Comparison of ENCODE assay signal across 24 cellular contexts in genomic region chr2:70942900-70943871, GRCh38. TPM values are rescaled to one million over a fixed set of nuclear protein-coding genes. Genes with fewer than 3 reads are reported as not detected.
DNase-seq lines count a peak whose midpoint lies in the region; ATAC-seq, FAIRE-seq and TF ChIP-seq lines count a peak whose summit lies in the region.
"Had no signal": no experiment of that assay in that cellular context is flagged by ENCODE, and none has a peak within 500 bp of the region (broad histone marks: within the 10 kb centered on the region; RNA-seq: fewer than 3 reads in every experiment).

No MANE protein-coding gene starts in this region.

- TF ChIP-seq CTCF in H1 (IDR thresholded peaks at IDR 0.05; ENCODE audit: control extremely low read depth in 1 of 3, insufficient read depth in 1 of 3, low read depth in 1 of 3, low read length in 3 of 3) = no peak
- no peak for TF ChIP-seq CTCF in neural crest cell (conservative IDR thresholded peaks at IDR 0.05)

- peaks cover 9 to 31% (median 27%) of the 10 kb centered on the region in 4 experiments for H3K4me1 ChIP-seq in H1 (replicated peaks in 1 of 4; ENCODE audit: control insufficient read depth in 3 of 4, insufficient read depth in 4 of 4, low read length in 3 of 4)
- H3K4me1 ChIP-seq: breast epithelium had no signal

- TF ChIP-seq EP300 in H1 (IDR thresholded peaks at IDR 0.05; ENCODE audit: borderline replicate concordance in 1 of 2, low read depth in 2 of 2, low read length in 2 of 2) = no peak

- H3K4me1 Mint-ChIP-seq in activated naive CD8-positive, alpha-beta T cell treated with anti-CD3 and anti-CD28 coated beads, Interleukin-2, amount 10 ng/mL, durations not matched to agents 7 days and 5 days = peaks cover 7% of the 10 kb centered on the region
- H3K4me1 Mint-ChIP-seq in activated naive CD8-positive, alpha-beta T cell treated with anti-CD3 and anti-CD28 coated beads, Interleukin-2, amount 50 U/mL, for 24 hours = peaks cover 9% of the 10 kb centered on the region
- peaks cover 71% of the 10 kb centered on the region for H3K4me1 Mint-ChIP-seq in neural crest cell

- H3K4ac ChIP-seq in H1 (replicated peaks; ENCODE audit: insufficient read length, low read depth, low read length) = no peak overlapping the region

- no peaks in the 10 kb centered on the region for H3K9me3 Mint-ChIP-seq in activated naive CD8-positive, alpha-beta T cell treated with anti-CD3 and anti-CD28 coated beads, Interleukin-2, amount 10 ng/mL, durations not matched to agents 7 days and 5 days
- no peaks in the 10 kb centered on the region for H3K9me3 Mint-ChIP-seq in activated naive CD8-positive, alpha-beta T cell treated with anti-CD3 and anti-CD28 coated beads, Interleukin-2, amount 50 U/mL, for 24 hours
- H3K9me3 Mint-ChIP-seq in neural crest cell = no peaks in the 10 kb centered on the region
- H3K9me3 Mint-ChIP-seq: CD4-positive, alpha-beta memory T cell; naive thymus-derived CD8-positive, alpha-beta T cell; stimulated activated effector memory CD8-positive, alpha-beta T cell treated with anti-CD3 and anti-CD28 coated beads, Interleukin-12 subunit alpha, Interleukin-12 subunit beta, amount 100 ng/mL, for 72 hours; T-cell had no signal

- POLR2A ChIA-PET in activated naive CD8-positive, alpha-beta T cell treated with anti-CD3 and anti-CD28 coated beads, Interleukin-2, amount 10 ng/mL, durations not matched to agents 7 days and 5 days (lab: Charles Lee) = no interaction called here
- POLR2A ChIA-PET in H1 (lab: Charles Lee; ENCODE audit: partially characterized antibody) = no interaction called here

- ATAC-seq in activated naive CD8-positive, alpha-beta T cell treated with anti-CD3 and anti-CD28 coated beads, Interleukin-2, amount 10 ng/mL, durations not matched to agents 7 days and 5 days (ENCODE audit: low read depth) = no peak
- ATAC-seq in activated naive CD8-positive, alpha-beta T cell treated with anti-CD3 and anti-CD28 coated beads, Interleukin-2, amount 50 U/mL, for 24 hours = no peak
- no peak for ATAC-seq in GM19455 (IDR thresholded peaks at IDR 0.05; ENCODE audit: unreplicated experiment)
- ATAC-seq: naive thymus-derived CD8-positive, alpha-beta T cell; stimulated activated effector memory CD8-positive, alpha-beta T cell treated with anti-CD3 and anti-CD28 coated beads, Interleukin-12 subunit alpha, Interleukin-12 subunit beta, amount 100 ng/mL, for 72 hours; T-cell had no signal

- H4K91ac ChIP-seq in H1 (replicated peaks; ENCODE audit: insufficient read length, low read length) = no peak overlapping the region

- peaks cover 0 to 3% of the 10 kb centered on the region in 2 experiments for H4K20me1 ChIP-seq in H1 (replicated peaks in 1 of 2; ENCODE audit: control insufficient read depth in 1 of 2, insufficient read depth in 2 of 2, low read length in 2 of 2)

- no peak overlapping the region for H2BK20ac ChIP-seq in H1 (ENCODE audit: low read length)

- H3K4me3 Mint-ChIP-seq in activated naive CD8-positive, alpha-beta T cell treated with anti-CD3 and anti-CD28 coated beads, Interleukin-2, amount 10 ng/mL, durations not matched to agents 7 days and 5 days = no peak overlapping the region
- no peak overlapping the region for H3K4me3 Mint-ChIP-seq in activated naive CD8-positive, alpha-beta T cell treated with anti-CD3 and anti-CD28 coated beads, Interleukin-2, amount 50 U/mL, for 24 hours
- peak overlapping the region; percentile 39 for H3K4me3 Mint-ChIP-seq in neural crest cell
- H3K4me3 Mint-ChIP-seq: activated naive CD8-positive, alpha-beta T cell; CD4-positive, alpha-beta memory T cell; naive thymus-derived CD8-positive, alpha-beta T cell; stimulated activated effector memory CD8-positive, alpha-beta T cell treated with anti-CD3 and anti-CD28 coated beads, Interleukin-12 subunit alpha, Interleukin-12 subunit beta, amount 100 ng/mL, for 72 hours; T-cell had no signal

- no peak overlapping the region for H3K14ac ChIP-seq in H1 (ENCODE audit: insufficient read length)

- H3K79me1 ChIP-seq in H1 (ENCODE audit: low read depth, low read length) = no peaks in the 10 kb centered on the region

- no peak overlapping the region for H2BK5ac ChIP-seq in H1 (ENCODE audit: low read depth, low read length)

- peaks cover 13 to 49% (median 43%) of the 10 kb centered on the region in 4 experiments for H3K27me3 ChIP-seq in H1 (replicated peaks in 1 of 4; ENCODE audit: control insufficient read depth in 3 of 4, extremely low read depth in 1 of 4, insufficient read depth in 3 of 4, low read length in 3 of 4)
- H3K27me3 ChIP-seq: breast epithelium had no signal

- peaks cover 3% of the 10 kb centered on the region; the same call in 1 of the 2 replicates for H3K23me2 ChIP-seq in H1 (ENCODE audit: low read depth, low read length)

- H3K4me3 ChIP-seq in H1 (ENCODE audit: extremely low read depth in 1 of 4, insufficient read depth in 2 of 4, low read depth in 3 of 4, low read length in 4 of 4) = no peak overlapping the region; a peak in 1 of 8 replicates
- H3K4me3 ChIP-seq: breast epithelium, tibial nerve had no signal

- H3K27ac Mint-ChIP-seq in activated naive CD8-positive, alpha-beta T cell treated with anti-CD3 and anti-CD28 coated beads, Interleukin-2, amount 10 ng/mL, durations not matched to agents 7 days and 5 days = no peak overlapping the region
- no peak overlapping the region for H3K27ac Mint-ChIP-seq in activated naive CD8-positive, alpha-beta T cell treated with anti-CD3 and anti-CD28 coated beads, Interleukin-2, amount 50 U/mL, for 24 hours
- no peak overlapping the region for H3K27ac Mint-ChIP-seq in neural crest cell (ENCODE audit: unreplicated experiment)
- H3K27ac Mint-ChIP-seq: activated naive CD8-positive, alpha-beta T cell; stimulated activated effector memory CD8-positive, alpha-beta T cell treated with anti-CD3 and anti-CD28 coated beads, Interleukin-12 subunit alpha, Interleukin-12 subunit beta, amount 100 ng/mL, for 72 hours; T-cell had no signal

- no peak overlapping the region for H3K9ac ChIP-seq in H1 (replicated peaks in 1 of 4; ENCODE audit: extremely low read depth in 1 of 4, low read depth in 3 of 4, low read length in 3 of 4)

- no peak overlapping the region for H2BK15ac ChIP-seq in H1 (ENCODE audit: low read length)

- no peak overlapping the region for H2AFZ ChIP-seq in H1 (ENCODE audit: low read length)

- CTCF ChIA-PET in H1 (lab: Charles Lee; ENCODE audit: partially characterized antibody) = interaction anchor here (0.7 to 22.0 kb wide), 15 partner anchors 11 to 187 kb away, joined by 3 to 513 read pairs (median 4); partner anchors contain the start of genes ANKRD53, ATP6V1B1 and FIGLA

- no peak overlapping the region for H3K23ac ChIP-seq in H1 (ENCODE audit: insufficient read length)

- H3K36me3 ChIP-seq in H1 (ENCODE audit: control insufficient read depth in 2 of 4, insufficient read depth in 4 of 4, low read length in 3 of 4) = no peaks in the 10 kb centered on the region
- H3K36me3 ChIP-seq: breast epithelium, tibial nerve had no signal

- H3K36me3 Mint-ChIP-seq in activated naive CD8-positive, alpha-beta T cell treated with anti-CD3 and anti-CD28 coated beads, Interleukin-2, amount 10 ng/mL, durations not matched to agents 7 days and 5 days = no peaks in the 10 kb centered on the region
- no peaks in the 10 kb centered on the region for H3K36me3 Mint-ChIP-seq in activated naive CD8-positive, alpha-beta T cell treated with anti-CD3 and anti-CD28 coated beads, Interleukin-2, amount 50 U/mL, for 24 hours (ENCODE audit: low read depth)
- H3K36me3 Mint-ChIP-seq in neural crest cell (ENCODE audit: low read depth) = no peaks in the 10 kb centered on the region
- H3K36me3 Mint-ChIP-seq: activated naive CD8-positive, alpha-beta T cell; CD4-positive, alpha-beta memory T cell; naive thymus-derived CD8-positive, alpha-beta T cell; stimulated activated effector memory CD8-positive, alpha-beta T cell treated with anti-CD3 and anti-CD28 coated beads, Interleukin-12 subunit alpha, Interleukin-12 subunit beta, amount 100 ng/mL, for 72 hours; T-cell had no signal

- FAIRE-seq in H1 (lab: Jason Lieb, UNC) (no peak), GM19239 (lab: Jason Lieb, UNC) (no peak)
- FAIRE-seq: H54, islet of Langerhans had no signal

- no peak overlapping the region for H3K27ac ChIP-seq in H1 (ENCODE audit: low read depth, low read length)
- H3K27ac ChIP-seq: breast epithelium, tibial nerve had no signal

- H3K9me3 ChIP-seq in H1 (ENCODE audit: insufficient read depth in 2 of 2, low read depth in 1 of 2, low read length in 1 of 2) = no peaks in the 10 kb centered on the region
- H3K9me3 ChIP-seq: breast epithelium, tibial nerve had no signal

- no peak overlapping the region for H4K5ac ChIP-seq in H1 (ENCODE audit: insufficient read length, low read depth, low read length)

- peak; percentile 20 for DNase-seq in activated naive CD8-positive, alpha-beta T cell treated with anti-CD3 and anti-CD28 coated beads, Interleukin-2, amount 10 ng/mL, durations not matched to agents 7 days and 5 days
- DNase-seq in activated naive CD8-positive, alpha-beta T cell treated with anti-CD3 and anti-CD28 coated beads, Interleukin-2, amount 50 U/mL, for 24 hours = no peak
- DNase-seq in H1 (ENCODE audit: low read depth in 1 of 2, low spot score in 2 of 2) = peak in 1 of 2 experiments; percentile 49
- peak; percentile 37 for DNase-seq in neural crest cell (ENCODE audit: low read depth, low spot score)
- no peak for DNase-seq in GM19239 (ENCODE audit: insufficient read length, low spot score)
- DNase-seq in iPS-NIHi11 (ENCODE audit: low spot score) = no peak
- no peak for DNase-seq in midbrain (lab: John Stamatoyannopoulos, UW)
- DNase-seq: CD4-positive, alpha-beta memory T cell; DMS79 treated with DMSO at 0.1 percent for 48 hours; erythroblast; naive thymus-derived CD8-positive, alpha-beta T cell; NCI-H187; stimulated activated CD4-positive, alpha-beta T cell treated with anti-CD3 and anti-CD28 coated beads, Interleukin-15, amount 100 ng/mL, for 24 hours had no signal

- 63% methylated on average over 11 of the region's 14 CpGs; no CpG with 5 or more reads in 1 of the 2 experiments for WGBS in H1 (ENCODE audit: extremely low coverage in 1 of 2, insufficient coverage in 1 of 2, insufficient read length in 1 of 2, insufficient replicate concordance in 2 of 2, low coverage in 1 of 2, low lambda C conversion rate in 2 of 2, missing lambda C conversion rate in 1 of 2), 2 experiments

- no peak overlapping the region for H2BK120ac ChIP-seq in H1 (replicated peaks; ENCODE audit: low read depth, low read length)

- no peaks in the 10 kb centered on the region for H3K79me2 ChIP-seq in H1 (ENCODE audit: control insufficient read depth in 1 of 2, insufficient read depth in 2 of 2, low read length in 2 of 2)

- H2AK5ac ChIP-seq in H1 (ENCODE audit: low read depth, low read length) = no peak overlapping the region

- no peak overlapping the region for H2BK12ac ChIP-seq in H1 (ENCODE audit: low read depth, low read length)

- TF ChIP-seq POLR2A in H1 (IDR thresholded peaks at IDR 0.05; ENCODE audit: control extremely low read depth in 1 of 2, low read depth in 2 of 2, low read length in 2 of 2) = no peak

- H3K18ac ChIP-seq in H1 (ENCODE audit: extremely low read depth, low read length) = peak overlapping the region; percentile 36; the same call in 1 of the 2 replicates

- no peak overlapping the region for H3K56ac ChIP-seq in H1 (replicated peaks; ENCODE audit: insufficient read length, low read depth, low read length)

- H3K4me2 ChIP-seq in H1 (ENCODE audit: insufficient read depth in 1 of 2, low read depth in 2 of 2, low read length in 2 of 2) = peak overlapping the region in 1 of 2 experiments; percentile 50; a peak in 2 of 4 replicates

- no peak for TF ChIP-seq RAD21 in H1 (IDR thresholded peaks at IDR 0.05 in 1 of 2, conservative IDR thresholded peaks at IDR 0.05 in 1 of 2; ENCODE audit: low read depth in 2 of 2, low read length in 2 of 2)

- peaks cover 19% of the 10 kb centered on the region for H3K27me3 Mint-ChIP-seq in activated naive CD8-positive, alpha-beta T cell treated with anti-CD3 and anti-CD28 coated beads, Interleukin-2, amount 10 ng/mL, durations not matched to agents 7 days and 5 days
- H3K27me3 Mint-ChIP-seq in activated naive CD8-positive, alpha-beta T cell treated with anti-CD3 and anti-CD28 coated beads, Interleukin-2, amount 50 U/mL, for 24 hours = peaks cover 22% of the 10 kb centered on the region
- H3K27me3 Mint-ChIP-seq in neural crest cell (ENCODE audit: low read depth) = peaks cover 20% of the 10 kb centered on the region

- no peak overlapping the region for H4K8ac ChIP-seq in H1 (ENCODE audit: extremely low read depth, insufficient read depth, low read length)

RNA-seq across cellular contexts. Expression of gene ATP6V1B1, which starts 7.5 kb away (rescaled TPM):
- not detected for total RNA-seq in activated naive CD8-positive, alpha-beta T cell treated with anti-CD3 and anti-CD28 coated beads, Interleukin-2, amount 10 ng/mL, durations not matched to agents 7 days and 5 days
- total RNA-seq in H1 (2021; fragmentation: NEBNext Ultra II Directional; extraction: Animal tissue kit (Norgen Biotek cat#: 25700)) = not detected in 2 replicates
- polyA plus RNA-seq in H1 (2011; rRNA removed) = 0.17 TPM in 1 of 2 replicates, not detected in the other
- polyA plus RNA-seq in H1 (2011; cell fraction: cytosol; rRNA removed) = not detected
- 0.31 TPM for polyA plus RNA-seq in H1 (2011; cell fraction: nucleus; rRNA removed)
- polyA plus RNA-seq in H1 (2012, experiment 1 of 2) = 0.18 to 0.19 TPM in 2 of 4 replicates, not detected in the others
- not detected for polyA plus RNA-seq in H1 (2012, experiment 2 of 2)
- polyA plus RNA-seq in H1 (2013, experiment 1 of 2) = 0.04 TPM
- polyA plus RNA-seq in H1 (2013, experiment 2 of 2) = not detected
- polyA minus RNA-seq in H1 (2011; rRNA and poly(A)+ RNA removed) = not detected in 2 replicates
- polyA minus RNA-seq in H1 (2011; cell fraction: cytosol; rRNA and poly(A)+ RNA removed) = not detected
- polyA minus RNA-seq in H1 (2011; cell fraction: nucleus; rRNA and poly(A)+ RNA removed) = not detected
- total RNA-seq in neural crest cell = 4.3 and 4.6 TPM in 2 replicates
- total RNA-seq: CD4-positive, alpha-beta memory T cell; dermis microvascular lymphatic vessel endothelial cell; lung microvascular endothelial cell; naive thymus-derived CD8-positive, alpha-beta T cell; pulmonary artery endothelial cell; T-cell had no signal
- polyA plus RNA-seq: CD4-positive, alpha-beta memory T cell; naive thymus-derived CD8-positive, alpha-beta T cell had no signal

RNA-seq across cellular contexts. Expression of gene ANKRD53, which starts 35.2 kb away (rescaled TPM):
- under 1 TPM; 0.28 to 0.33 TPM for total RNA-seq in activated naive CD8-positive, alpha-beta T cell treated with anti-CD3 and anti-CD28 coated beads, Interleukin-2, amount 10 ng/mL, durations not matched to agents 7 days and 5 days
- total RNA-seq in H1 (2021; fragmentation: NEBNext Ultra II Directional; extraction: Animal tissue kit (Norgen Biotek cat#: 25700)) = 0.39 and 0.55 TPM in 2 replicates
- 0.53 and 0.70 TPM in 2 replicates for polyA plus RNA-seq in H1 (2011; rRNA removed)
- 0.27 TPM for polyA plus RNA-seq in H1 (2011; cell fraction: cytosol; rRNA removed)
- 0.64 TPM for polyA plus RNA-seq in H1 (2011; cell fraction: nucleus; rRNA removed)
- polyA plus RNA-seq in H1 (2012, experiment 1 of 2) = 0.49 to 0.90 TPM (median 0.61 TPM) in 4 replicates
- 0.39 TPM for polyA plus RNA-seq in H1 (2012, experiment 2 of 2)
- polyA plus RNA-seq in H1 (2013, experiment 1 of 2) = 0.77 TPM
- 0.75 TPM for polyA plus RNA-seq in H1 (2013, experiment 2 of 2)
- polyA minus RNA-seq in H1 (2011; rRNA and poly(A)+ RNA removed) = 0.47 and 0.61 TPM in 2 replicates
- polyA minus RNA-seq in H1 (2011; cell fraction: cytosol; rRNA and poly(A)+ RNA removed) = not detected
- polyA minus RNA-seq in H1 (2011; cell fraction: nucleus; rRNA and poly(A)+ RNA removed) = 2.1 TPM
- total RNA-seq in neural crest cell = 1.2 and 1.7 TPM in 2 replicates
- polyA plus RNA-seq: CD4-positive, alpha-beta memory T cell; naive thymus-derived CD8-positive, alpha-beta T cell had no signal

RNA-seq across cellular contexts. Expression of gene VAX2, which starts 42.8 kb away (rescaled TPM):
- not detected for total RNA-seq in activated naive CD8-positive, alpha-beta T cell treated with anti-CD3 and anti-CD28 coated beads, Interleukin-2, amount 10 ng/mL, durations not matched to agents 7 days and 5 days
- total RNA-seq in H1 (2021; fragmentation: NEBNext Ultra II Directional; extraction: Animal tissue kit (Norgen Biotek cat#: 25700)) = not detected in 2 replicates
- polyA plus RNA-seq in H1 (2011; rRNA removed) = not detected in 2 replicates
- 0.04 TPM for polyA plus RNA-seq in H1 (2011; cell fraction: cytosol; rRNA removed)
- 0.14 TPM for polyA plus RNA-seq in H1 (2011; cell fraction: nucleus; rRNA removed)
- not detected in 4 replicates for polyA plus RNA-seq in H1 (2012, experiment 1 of 2)
- not detected for polyA plus RNA-seq in H1 (2012, experiment 2 of 2)
- polyA plus RNA-seq in H1 (2013, experiment 1 of 2) = not detected
- not detected for polyA plus RNA-seq in H1 (2013, experiment 2 of 2)
- not detected in 2 replicates for polyA minus RNA-seq in H1 (2011; rRNA and poly(A)+ RNA removed)
- polyA minus RNA-seq in H1 (2011; cell fraction: cytosol; rRNA and poly(A)+ RNA removed) = not detected
- not detected for polyA minus RNA-seq in H1 (2011; cell fraction: nucleus; rRNA and poly(A)+ RNA removed)
- 6.3 and 8.6 TPM in 2 replicates for total RNA-seq in neural crest cell
- total RNA-seq: CD4-positive, alpha-beta memory T cell; dermis microvascular lymphatic vessel endothelial cell; lung microvascular endothelial cell; naive thymus-derived CD8-positive, alpha-beta T cell; T-cell had no signal
- polyA plus RNA-seq: CD4-positive, alpha-beta memory T cell; naive thymus-derived CD8-positive, alpha-beta T cell had no signal

RNA-seq across cellular contexts. Expression of gene TEX261, which starts 51.5 kb away (rescaled TPM):
- total RNA-seq in activated naive CD8-positive, alpha-beta T cell treated with anti-CD3 and anti-CD28 coated beads, Interleukin-2, amount 10 ng/mL, durations not matched to agents 7 days and 5 days = 10 to 100 TPM; 51.7 to 55.5 TPM
- total RNA-seq in H1 (2021; fragmentation: NEBNext Ultra II Directional; extraction: Animal tissue kit (Norgen Biotek cat#: 25700)) = 24.3 and 25.2 TPM in 2 replicates
- polyA plus RNA-seq in H1 (2011; rRNA removed) = 30.1 and 31.2 TPM in 2 replicates
- 20.9 TPM for polyA plus RNA-seq in H1 (2011; cell fraction: cytosol; rRNA removed)
- polyA plus RNA-seq in H1 (2011; cell fraction: nucleus; rRNA removed) = 45.3 TPM
- polyA plus RNA-seq in H1 (2012, experiment 1 of 2) = 15.6 to 18.4 TPM (median 17.5 TPM) in 4 replicates
- polyA plus RNA-seq in H1 (2012, experiment 2 of 2) = 16.0 TPM
- polyA plus RNA-seq in H1 (2013, experiment 1 of 2) = 27.3 TPM
- 37.1 TPM for polyA plus RNA-seq in H1 (2013, experiment 2 of 2)
- 32.0 and 32.9 TPM in 2 replicates for polyA minus RNA-seq in H1 (2011; rRNA and poly(A)+ RNA removed)
- 11.2 TPM for polyA minus RNA-seq in H1 (2011; cell fraction: cytosol; rRNA and poly(A)+ RNA removed)
- polyA minus RNA-seq in H1 (2011; cell fraction: nucleus; rRNA and poly(A)+ RNA removed) = 17.3 TPM
- total RNA-seq in neural crest cell = 57.2 and 58.4 TPM in 2 replicates

Comparison
In these comparisons a context has a peak if more than half of its experiments do, and no peak if none do; other contexts are left out.
1. DNase-seq: peak in activated naive CD8-positive, alpha-beta T cell treated with anti-CD3 and anti-CD28 coated beads, Interleukin-2, amount 10 ng/mL, durations not matched to agents 7 days and 5 days (single experiment) and neural crest cell (single experiment); none in activated naive CD8-positive, alpha-beta T cell treated with anti-CD3 and anti-CD28 coated beads, Interleukin-2, amount 50 U/mL, for 24 hours (single experiment), GM19239 (single experiment), iPS-NIHi11 (single experiment) and midbrain (single experiment).